20 cellular contexts compared by ENCODE assay signal in genomic region chr13:58247080-58247479, GRCh38.
"Had no signal": no experiment of that assay in that cellular context is flagged by ENCODE, and none has a peak within 500 bp of the region (broad histone marks: within the 10 kb centered on the region; RNA-seq: fewer than 3 reads in every experiment).

No MANE protein-coding gene starts in this region.

- ATAC-seq: foreskin keratinocyte, gastroesophageal sphincter, left lung, lower lobe of right lung, mucosa of descending colon had no signal

- H3K27me3 ChIP-seq: dorsolateral prefrontal cortex, esophagus muscularis mucosa, foreskin keratinocyte, gastroesophageal sphincter, hepatocyte, left lung had no signal

- H3K36me3 Mint-ChIP-seq: immature natural killer cell, naive B cell had no signal

- H3K4me1 Mint-ChIP-seq: immature natural killer cell, mesothelial cell of epicardium, naive B cell had no signal

- H3K4me3 ChIP-seq: coronary artery, dorsolateral prefrontal cortex, esophagus muscularis mucosa, gastroesophageal sphincter, hepatocyte, left lung, lower lobe of right lung, mucosa of descending colon had no signal

- H3K27me3 Mint-ChIP-seq: naive B cell had no signal

- H3K36me3 ChIP-seq: esophagus muscularis mucosa, gastroesophageal sphincter, left lung, lower lobe of right lung had no signal

- DNase-seq: dermis blood vessel endothelial cell; dorsolateral prefrontal cortex; effector CD4-positive, alpha-beta T cell; effector memory CD4-positive, alpha-beta T cell; foreskin keratinocyte; hypothalamus; immature natural killer cell; islet precursor cell; kidney; kidney glomerular epithelial cell; left lung; lower lobe of right lung; mesenchymal stem cell; mucosa of descending colon; naive B cell had no signal

- H3K9me3 ChIP-seq: gastroesophageal sphincter, lower lobe of right lung had no signal

- H3K4me3 Mint-ChIP-seq: immature natural killer cell, mesothelial cell of epicardium, naive B cell had no signal

- H3K27ac ChIP-seq: coronary artery, dorsolateral prefrontal cortex, esophagus muscularis mucosa, foreskin keratinocyte, gastroesophageal sphincter, hepatocyte, left lung, lower lobe of right lung had no signal

- H3K4me1 ChIP-seq: esophagus muscularis mucosa, foreskin keratinocyte, gastroesophageal sphincter, left lung, lower lobe of right lung had no signal

- H3K27ac Mint-ChIP-seq: immature natural killer cell, mesothelial cell of epicardium, naive B cell had no signal
